15 cellular contexts compared by ENCODE assay signal in the genomic region with DNA sequence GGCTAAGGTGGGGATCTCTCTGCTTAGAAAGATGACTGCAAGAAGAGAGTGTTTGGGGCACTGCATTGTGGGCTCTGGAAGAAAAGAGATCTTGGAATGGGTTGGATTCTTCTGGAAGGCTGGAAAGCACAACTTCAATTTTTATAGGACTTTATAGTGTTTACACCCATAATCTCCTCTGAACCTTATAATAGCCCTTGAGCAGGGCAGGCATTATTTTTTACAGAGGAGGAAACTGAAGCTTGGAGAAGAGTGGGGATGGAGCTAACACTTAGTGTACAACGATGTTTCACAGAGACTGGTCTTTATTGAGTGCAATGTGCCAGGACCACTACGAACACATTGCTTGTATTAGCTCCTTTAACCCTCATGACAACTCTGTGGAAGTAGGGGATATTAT. TPM values are rescaled to one million over a fixed set of nuclear protein-coding genes. Genes with fewer than 3 reads are reported as not detected.
DNase-seq lines count a peak whose midpoint lies in the region; ATAC-seq and TF ChIP-seq lines count a peak whose summit lies in the region.
"Had no signal": no experiment of that assay in that cellular context is flagged by ENCODE, and none has a peak within 500 bp of the region (broad histone marks: within the 10 kb centered on the region; RNA-seq: fewer than 3 reads in every experiment).

No MANE protein-coding gene starts in this region.

- DNase-seq in T-helper 1 cell (no peak), RWPE2 (ENCODE audit: low spot score) (no peak), spleen (no peak), SW480 (ENCODE audit: low spot score) (no peak)
- DNase-seq: activated CD8-positive, alpha-beta memory T cell treated with anti-CD3 and anti-CD28 coated beads, Interleukin-2, amount 10 ng/mL, durations not matched to agents 7 days and 5 days; KG1; NCI-H187 treated with DMSO at 0.1 percent for 48 hours; NK-92 treated with Interleukin-12 subunit alpha and Interleukin-12 subunit beta, amount 100 ng/mL, for 24 hours had no signal

- no peaks in the 10 kb centered on the region for H3K9me3 Mint-ChIP-seq in T-helper 1 cell treated with Interleukin-12 subunit alpha and Interleukin-12 subunit beta and Interleukin-4 antibody, amounts not matched to agents 30 μg/mL and 1 μg/mL, for 36 hours
- no peaks in the 10 kb centered on the region for H3K9me3 Mint-ChIP-seq in stimulated activated memory B cell treated with anti-CD40 and anti-IgM and Interleukin-4, amounts not matched to agents 10 μg/mL and 1 μg/mL and 100 μg/mL, for 72 hours

- H3K27ac Mint-ChIP-seq in T-helper 1 cell treated with Interleukin-12 subunit alpha and Interleukin-12 subunit beta and Interleukin-4 antibody, amounts not matched to agents 30 μg/mL and 1 μg/mL, for 36 hours: peak overlapping the region; percentile 65
- no peak overlapping the region for H3K27ac Mint-ChIP-seq in stimulated activated memory B cell treated with anti-CD40 and anti-IgM and Interleukin-4, amounts not matched to agents 10 μg/mL and 1 μg/mL and 100 μg/mL, for 72 hours
- H3K27ac Mint-ChIP-seq: activated CD8-positive, alpha-beta memory T cell treated with anti-CD3 and anti-CD28 coated beads, Interleukin-2, amount 10 ng/mL, durations not matched to agents 7 days and 5 days had no signal

- no peak for TF ChIP-seq POLR2A in spleen (IDR thresholded peaks at IDR 0.05)

- no peak overlapping the region for H3K4me3 ChIP-seq in RWPE2 (ENCODE audit: severe bottlenecking)
- 0 out of 2 replicates have a peak overlapping the region, but pooled peaks have one; percentile 9 for H3K4me3 ChIP-seq in iPS-18c (ENCODE audit: insufficient read depth, low read depth, low read length)
- H3K4me3 ChIP-seq in stomach smooth muscle (ENCODE audit: low read length in 2 of 2): peak overlapping the region; percentile 17 to 35
- H3K4me3 ChIP-seq in spleen: no peak overlapping the region
- H3K4me3 ChIP-seq: heart right ventricle, lung had no signal

- H3K27ac ChIP-seq in RWPE2 (ENCODE audit: poor library complexity, severe bottlenecking) (peak overlapping the region; percentile 100), stomach smooth muscle (ENCODE audit: low read length) (peak overlapping the region; percentile 86), spleen (no peak overlapping the region)

- WGBS in spleen, 5 donors: 89 to 91% (median 90%) methylated on average over 2 of the region's 2 CpGs

- intact Hi-C loops in spleen (cut with DNase I; ENCODE audit: low total_unique reads): no loop called here

- H3K27me3 ChIP-seq in RWPE2 (ENCODE audit: insufficient read depth, poor library complexity, severe bottlenecking): no peaks in the 10 kb centered on the region
- no peaks in the 10 kb centered on the region for H3K27me3 ChIP-seq in stomach smooth muscle (ENCODE audit: control insufficient read depth in 1 of 2, insufficient read depth in 2 of 2, low read length in 2 of 2)
- H3K27me3 ChIP-seq in spleen (replicated peaks in 1 of 7): no peaks in the 10 kb centered on the region
- H3K27me3 ChIP-seq: heart right ventricle had no signal

- peak overlapping the region; percentile 18 for H3K4me3 Mint-ChIP-seq in T-helper 1 cell treated with Interleukin-12 subunit alpha and Interleukin-12 subunit beta and Interleukin-4 antibody, amounts not matched to agents 30 μg/mL and 1 μg/mL, for 36 hours
- H3K4me3 Mint-ChIP-seq in stimulated activated memory B cell treated with anti-CD40 and anti-IgM and Interleukin-4, amounts not matched to agents 10 μg/mL and 1 μg/mL and 100 μg/mL, for 72 hours: no peak overlapping the region
- H3K4me3 Mint-ChIP-seq: activated CD8-positive, alpha-beta memory T cell treated with anti-CD3 and anti-CD28 coated beads, Interleukin-2, amount 10 ng/mL, durations not matched to agents 7 days and 5 days had no signal

- H3K36me3 Mint-ChIP-seq in T-helper 1 cell treated with Interleukin-12 subunit alpha and Interleukin-12 subunit beta and Interleukin-4 antibody, amounts not matched to agents 30 μg/mL and 1 μg/mL, for 36 hours (ENCODE audit: low read depth): peaks cover 5% of the 10 kb centered on the region
- no peaks in the 10 kb centered on the region for H3K36me3 Mint-ChIP-seq in stimulated activated memory B cell treated with anti-CD40 and anti-IgM and Interleukin-4, amounts not matched to agents 10 μg/mL and 1 μg/mL and 100 μg/mL, for 72 hours
- H3K36me3 Mint-ChIP-seq: activated CD8-positive, alpha-beta memory T cell treated with anti-CD3 and anti-CD28 coated beads, Interleukin-2, amount 10 ng/mL, durations not matched to agents 7 days and 5 days had no signal

- H3K9me3 ChIP-seq in RWPE2 (ENCODE audit: severe bottlenecking) (no peaks in the 10 kb centered on the region), iPS-18c (ENCODE audit: control insufficient read depth, insufficient read depth, low read length) (no peaks in the 10 kb centered on the region), stomach smooth muscle (ENCODE audit: control insufficient read depth in 2 of 2, low read length in 2 of 2) (no peaks in the 10 kb centered on the region), spleen (no peaks in the 10 kb centered on the region)
- H3K9me3 ChIP-seq: heart right ventricle had no signal

- no peak for TF ChIP-seq CTCF in RWPE2 (IDR thresholded peaks at IDR 0.05; ENCODE audit: poor library complexity, severe bottlenecking)
- no peak for TF ChIP-seq CTCF in spleen (IDR thresholded peaks at IDR 0.05 in 8 of 11, conservative IDR thresholded peaks at IDR 0.05 in 3 of 11)

- no peaks in the 10 kb centered on the region for H3K27me3 Mint-ChIP-seq in T-helper 1 cell treated with Interleukin-12 subunit alpha and Interleukin-12 subunit beta and Interleukin-4 antibody, amounts not matched to agents 30 μg/mL and 1 μg/mL, for 36 hours (ENCODE audit: low read depth)
- H3K27me3 Mint-ChIP-seq in stimulated activated memory B cell treated with anti-CD40 and anti-IgM and Interleukin-4, amounts not matched to agents 10 μg/mL and 1 μg/mL and 100 μg/mL, for 72 hours: no peaks in the 10 kb centered on the region

- H3K4me1 Mint-ChIP-seq in T-helper 1 cell treated with Interleukin-12 subunit alpha and Interleukin-12 subunit beta and Interleukin-4 antibody, amounts not matched to agents 30 μg/mL and 1 μg/mL, for 36 hours (ENCODE audit: low read depth): peaks cover 60% of the 10 kb centered on the region
- peaks cover 31% of the 10 kb centered on the region for H3K4me1 Mint-ChIP-seq in stimulated activated memory B cell treated with anti-CD40 and anti-IgM and Interleukin-4, amounts not matched to agents 10 μg/mL and 1 μg/mL and 100 μg/mL, for 72 hours

- peak overlapping the region; percentile 21 to 60 for H3K9ac ChIP-seq in stomach smooth muscle (ENCODE audit: low read length in 2 of 2)

- ATAC-seq in RWPE2 (ENCODE audit: low read depth): no peak
- no peak for ATAC-seq in stimulated activated memory B cell treated with anti-CD40 and anti-IgM and Interleukin-4, amounts not matched to agents 10 μg/mL and 1 μg/mL and 100 μg/mL, for 72 hours
- ATAC-seq: activated CD8-positive, alpha-beta memory T cell treated with anti-CD3 and anti-CD28 coated beads, Interleukin-2, amount 10 ng/mL, durations not matched to agents 7 days and 5 days had no signal

- peaks cover 100% of the 10 kb centered on the region for H3K36me3 ChIP-seq in RWPE2 (ENCODE audit: low read depth)
- no peaks in the 10 kb centered on the region for H3K36me3 ChIP-seq in stomach smooth muscle (ENCODE audit: control insufficient read depth in 2 of 2, insufficient read depth in 2 of 2, low read length in 2 of 2)
- no peaks in the 10 kb centered on the region for H3K36me3 ChIP-seq in spleen
- H3K36me3 ChIP-seq: heart right ventricle had no signal

- peaks cover 95% of the 10 kb centered on the region for H3K4me1 ChIP-seq in RWPE2 (ENCODE audit: insufficient read depth, poor library complexity, severe bottlenecking)
- peaks cover 50% of the 10 kb centered on the region for H3K4me1 ChIP-seq in stomach smooth muscle (ENCODE audit: control insufficient read depth, insufficient read depth, low read length)
- peaks cover 10 to 34% (median 23%) of the 10 kb centered on the region in 6 donors for H3K4me1 ChIP-seq in spleen

RNA-seq across cellular contexts. Expression of a gene that starts 10.4 kb away (rescaled TPM):
- total RNA-seq in spleen: 1 to 10 TPM in 1 of 7 donors, under 1 TPM in 5, not detected in 1; 0.14 to 1.3 (median 0.41) TPM
- under 1 TPM; 0.15 to 0.45 (median 0.21) TPM for polyA plus RNA-seq in spleen
- total RNA-seq: pulmonary artery endothelial cell had no signal

RNA-seq across cellular contexts. Expression of a gene that starts 47.7 kb away (rescaled TPM):
- 100 to 1,000 TPM; 287 to 537 (median 336) TPM for total RNA-seq in spleen
- polyA plus RNA-seq in spleen: 100 to 1,000 TPM in 2 of 3 donors, 10 to 100 TPM in 1; 49.3 to 131 (median 107) TPM

Comparison
In these comparisons a context has a peak if more than half of its experiments do, and no peak if none do; other contexts are left out.
1. H3K27ac ChIP-seq: peak in RWPE2 (single experiment) and stomach smooth muscle (single experiment); none in spleen (0 of 8).
2. H3K4me3 ChIP-seq: peak in iPS-18c (single experiment) and stomach smooth muscle (2 of 2); none in RWPE2 (single experiment) and spleen (0 of 8).